In genomic region chr13:51261610-51262249, GRCh38 we compare ENCODE assay signal across 17 cellular contexts. TPM values are rescaled to one million over a fixed set of nuclear protein-coding genes. Genes with fewer than 3 reads are reported as not detected.
DNase-seq lines count a peak whose midpoint lies in the region; ATAC-seq and TF ChIP-seq lines count a peak whose summit lies in the region.
"Had no signal": no experiment of that assay in that cellular context is flagged by ENCODE, and none has a peak within 500 bp of the region (broad histone marks: within the 10 kb centered on the region; RNA-seq: fewer than 3 reads in every experiment).

No MANE protein-coding gene starts in this region.

- no peak overlapping the region for H2BK5ac ChIP-seq in mesendoderm (ENCODE audit: low read length)

- no peak overlapping the region for H2BK15ac ChIP-seq in mesendoderm (replicated peaks; ENCODE audit: low read depth)

- H3K4ac ChIP-seq in mesendoderm (ENCODE audit: low read depth, low read length) = no peak overlapping the region

- H3K36me3 ChIP-seq in mesendoderm (ENCODE audit: control insufficient read depth, insufficient read depth, low read length) (no peaks in the 10 kb centered on the region), vagina (no peaks in the 10 kb centered on the region)
- H3K36me3 ChIP-seq in effector memory CD4-positive, alpha-beta T cell (ENCODE audit: control insufficient read depth, insufficient read depth, low read length) = no peaks in the 10 kb centered on the region
- H3K36me3 ChIP-seq: BE2C had no signal

- ATAC-seq in Right ventricle myocardium superior (ENCODE audit: poor library complexity) = peak; percentile 56
- ATAC-seq: CD8-positive, alpha-beta T cell had no signal

- intact Hi-C loops in Right ventricle myocardium superior (cut with DNase I) = no loop called here
- intact Hi-C loops in vagina (cut with DNase I) = no loop called here

- no peak overlapping the region for H4K8ac ChIP-seq in mesendoderm (ENCODE audit: low read depth, low read length)

- no CpG with 5 or more reads among the region's 5 CpGs for WGBS in mesendoderm (ENCODE audit: extremely low coverage, insufficient coverage, low lambda C conversion rate)

- peak overlapping the region; percentile 6 for H3K27ac ChIP-seq in angular gyrus (ENCODE audit: low read depth, low read length)
- no peak overlapping the region for H3K27ac ChIP-seq in mesendoderm (ENCODE audit: low read depth, low read length)
- H3K27ac ChIP-seq in substantia nigra (ENCODE audit: low read depth, low read length, poor library complexity, severe bottlenecking) = peak overlapping the region; percentile 82
- H3K27ac ChIP-seq in vagina = no peak overlapping the region
- H3K27ac ChIP-seq in effector memory CD4-positive, alpha-beta T cell (ENCODE audit: insufficient read depth, low read length, poor library complexity, severe bottlenecking) = no peak overlapping the region

- no peak overlapping the region for H3K23ac ChIP-seq in mesendoderm (ENCODE audit: low read length)

- no peaks in the 10 kb centered on the region for H3K27me3 ChIP-seq in mesendoderm (ENCODE audit: insufficient read depth, low read length, poor library complexity)
- H3K27me3 ChIP-seq in vagina = no peaks in the 10 kb centered on the region
- no peaks in the 10 kb centered on the region for H3K27me3 ChIP-seq in effector memory CD4-positive, alpha-beta T cell (replicated peaks; ENCODE audit: control insufficient read depth, insufficient read depth, low read length, poor library complexity, severe bottlenecking)
- H3K27me3 ChIP-seq: BE2C had no signal

- H3K4me3 ChIP-seq in mesendoderm (ENCODE audit: low read length) (no peak overlapping the region), vagina (no peak overlapping the region)
- H3K4me3 ChIP-seq in effector memory CD4-positive, alpha-beta T cell (ENCODE audit: insufficient read depth, low read depth, low read length, poor library complexity, severe bottlenecking) = no peak overlapping the region

- H2BK120ac ChIP-seq in mesendoderm (ENCODE audit: low read depth, low read length) = no peak overlapping the region

- peaks cover 2% of the 10 kb centered on the region for H3K79me2 ChIP-seq in mesendoderm (ENCODE audit: control insufficient read depth, insufficient read depth, low read length)

- H3K4me2 ChIP-seq in mesendoderm (ENCODE audit: low read length) = no peak overlapping the region

- no peak overlapping the region for H2AK5ac ChIP-seq in mesendoderm (ENCODE audit: low read length)

- no peak overlapping the region for H3K18ac ChIP-seq in mesendoderm (ENCODE audit: low read length)

- no peaks in the 10 kb centered on the region for H3K9me3 ChIP-seq in vagina
- H3K9me3 ChIP-seq in effector memory CD4-positive, alpha-beta T cell (ENCODE audit: control insufficient read depth, low read length) = no peaks in the 10 kb centered on the region
- H3K9me3 ChIP-seq: BE2C had no signal

- peaks cover 7% of the 10 kb centered on the region for H3K4me1 ChIP-seq in mesendoderm (ENCODE audit: control insufficient read depth, low read depth, low read length)
- no peaks in the 10 kb centered on the region for H3K4me1 ChIP-seq in vagina
- H3K4me1 ChIP-seq in effector memory CD4-positive, alpha-beta T cell (ENCODE audit: control insufficient read depth, insufficient read depth, low read length, poor library complexity, severe bottlenecking) = no peaks in the 10 kb centered on the region

- peak overlapping the region; percentile 9 for H3K56ac ChIP-seq in mesendoderm (ENCODE audit: low read length)

- no peak for TF ChIP-seq POLR2A in vagina (IDR thresholded peaks at IDR 0.05)

- H3K9ac ChIP-seq in mesendoderm (ENCODE audit: low read length) = no peak overlapping the region

- no peak for DNase-seq in Right ventricle myocardium superior
- no peak for DNase-seq in mesendoderm
- peak in 2 of 49 donors; percentile 22 to 37 for DNase-seq in substantia nigra (lab: John Stamatoyannopoulos, UW)
- no peak for DNase-seq in vagina (ENCODE audit: extremely low spot score in 2 of 2)
- no peak for DNase-seq in effector memory CD4-positive, alpha-beta T cell
- no peak for DNase-seq in activated CD4-positive, alpha-beta T cell treated with anti-CD3 and anti-CD28 coated beads for 48 hours
- DNase-seq: BE2C; CD8-positive, alpha-beta T cell; DMS79 treated with DMSO at 0.1 percent for 48 hours; GDM1; IMR-90; Kasumi-1; NCI-H1930; NCI-H2171; NCI-H446 treated with DMSO at 0.1 percent for 48 hours; NCI-H774 had no signal

- peaks cover 8% of the 10 kb centered on the region for H3K79me1 ChIP-seq in mesendoderm (ENCODE audit: low read length)

- TF ChIP-seq CTCF in vagina (IDR thresholded peaks at IDR 0.05) = no peak

- no peak overlapping the region for H4K5ac ChIP-seq in mesendoderm (ENCODE audit: low read length)

RNA-seq across cellular contexts. Expression of gene FAM124A, which starts 39.5 kb away (rescaled TPM):
- 12.2 TPM for total RNA-seq in Right ventricle myocardium superior
- 10.9 TPM for polyA plus RNA-seq in mesendoderm (2013, experiment 1 of 2)
- 11.2 TPM for polyA plus RNA-seq in mesendoderm (2013, experiment 2 of 2)
- total RNA-seq in vagina = 5.4 TPM
- total RNA-seq: IMR-90 had no signal

Comparison
In these comparisons a context has a peak if more than half of its experiments do, and no peak if none do; other contexts are left out.
1. H3K27ac ChIP-seq: peak in angular gyrus (single experiment) and substantia nigra (single experiment); none in mesendoderm (single experiment), vagina (single experiment) and effector memory CD4-positive, alpha-beta T cell (single experiment).